15 cellular contexts compared by ENCODE assay signal in the genomic region with DNA sequence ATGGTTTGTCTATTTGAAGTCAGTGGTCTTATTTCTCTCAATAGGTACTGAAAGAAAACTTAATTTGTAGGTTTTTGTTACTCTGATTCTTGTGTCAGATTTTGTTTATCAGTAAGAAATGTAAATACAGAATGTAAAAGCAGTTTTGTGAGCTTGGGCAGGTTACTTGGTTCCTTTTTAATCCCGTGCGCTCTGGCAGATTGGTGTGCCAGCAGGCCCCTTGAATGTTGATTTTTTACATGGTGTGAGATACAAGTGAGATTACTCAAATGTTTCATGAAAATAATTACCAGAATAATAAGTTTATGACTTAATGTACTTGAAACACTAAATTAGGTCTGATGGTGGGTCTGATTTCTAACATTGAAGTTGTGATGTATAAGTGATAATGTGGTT. TPM values are rescaled to one million over a fixed set of nuclear protein-coding genes. Genes with fewer than 3 reads are reported as not detected.
DNase-seq lines count a peak whose midpoint lies in the region; ATAC-seq and TF ChIP-seq lines count a peak whose summit lies in the region.
"Had no signal": no experiment of that assay in that cellular context is flagged by ENCODE, and none has a peak within 500 bp of the region (broad histone marks: within the 10 kb centered on the region; RNA-seq: fewer than 3 reads in every experiment).

No MANE protein-coding gene starts in this region.

- no peaks in the 10 kb centered on the region for H3K9me2 ChIP-seq in GM23338 (ENCODE audit: insufficient read depth)

- TF ChIP-seq CTCF in GM23338 (conservative IDR thresholded peaks at IDR 0.05; ENCODE audit: low read depth in 2 of 2) = no peak
- no peak for TF ChIP-seq CTCF in activated B cell treated with CpG ODN at 0.5 μM for 24 hours (IDR thresholded peaks at IDR 0.05)

- H3K79me2 ChIP-seq in GM23338 (replicated peaks; ENCODE audit: insufficient read depth) = no peaks in the 10 kb centered on the region

- DNase-seq in activated CD4-positive, alpha-beta T cell treated with anti-CD3 and anti-CD28 coated beads for 36 hours = no peak
- DNase-seq in activated CD4-positive, alpha-beta T cell treated with anti-CD3 and anti-CD28 coated beads, Interleukin-2, amount 50 U/mL, for 48 hours = no peak
- DNase-seq in GM23338 (ENCODE audit: low spot score) (no peak), activated B cell treated with CpG ODN at 0.5 μM for 24 hours (no peak), AG08395 (ENCODE audit: low spot score) (no peak), NCI-H524 (lab: John Stamatoyannopoulos, UW) (no peak)
- DNase-seq in naive thymus-derived CD4-positive, alpha-beta T cell = no peak
- DNase-seq: activated CD4-positive, CD25-positive, alpha-beta regulatory T cell; DND-41; mesendoderm; NCI-H1092; NCI-H226; ovary had no signal

- H2AFZ ChIP-seq in GM23338 = no peak overlapping the region

- POLR2A ChIA-PET in activated CD4-positive, alpha-beta T cell treated with anti-CD3 and anti-CD28 coated beads for 36 hours (lab: Charles Lee) = interaction anchor here (0.6 to 1.2 kb wide), 2 partner anchors 14 to 39 kb away, joined by 3 read pairs; no protein-coding TSS in a partner anchor
- POLR2A ChIA-PET in activated B cell treated with CpG ODN at 0.5 μM for 24 hours (lab: Charles Lee) = interaction anchor here (0.7 to 3.0 kb wide), 6 partner anchors 13 to 38 kb away, joined by 3 to 18 read pairs (median 4); a partner anchor contains a TSS
- POLR2A ChIA-PET in naive thymus-derived CD4-positive, alpha-beta T cell (lab: Charles Lee) = interaction anchor here (0.8 to 13.2 kb wide), 5 partner anchors 8 to 80 kb away, joined by 5 to 141 read pairs (median 5); a partner anchor contains a TSS

- H3K4me3 ChIP-seq in GM23338 = no peak overlapping the region
- H3K4me3 ChIP-seq in naive thymus-derived CD4-positive, alpha-beta T cell (ENCODE audit: low read length) = no peak overlapping the region
- H3K4me3 ChIP-seq: gastroesophageal sphincter, ovary had no signal

- peaks cover 9% of the 10 kb centered on the region; the same call in 1 of the 2 replicates for H3K36me3 ChIP-seq in GM23338 (ENCODE audit: insufficient read depth)
- peaks cover 5 to 48% (median 29%) of the 10 kb centered on the region in 3 experiments for H3K36me3 ChIP-seq in naive thymus-derived CD4-positive, alpha-beta T cell (ENCODE audit: control insufficient read depth in 2 of 3, insufficient read depth in 3 of 3, low read length in 3 of 3)
- H3K36me3 ChIP-seq: ovary had no signal

- H3K27ac ChIP-seq in GM23338 (ENCODE audit: low read depth) = peak overlapping the region; percentile 67
- H3K27ac ChIP-seq in naive thymus-derived CD4-positive, alpha-beta T cell (ENCODE audit: low read depth, low read length) = no peak overlapping the region
- H3K27ac ChIP-seq: ovary had no signal

- CTCF ChIA-PET in activated CD4-positive, alpha-beta T cell treated with anti-CD3 and anti-CD28 coated beads for 36 hours (lab: Charles Lee) = interaction anchor here (0.8 to 1.4 kb wide), 6 partner anchors 9 to 110 kb away, joined by 3 to 5 read pairs (median 3); a partner anchor contains a TSS
- CTCF ChIA-PET in activated B cell treated with CpG ODN at 0.5 μM for 24 hours (lab: Charles Lee) = interaction anchor here (0.6 to 2.3 kb wide), 2 partner anchors 27 to 61 kb away, joined by 3 to 7 read pairs; no protein-coding TSS in a partner anchor
- CTCF ChIA-PET in naive thymus-derived CD4-positive, alpha-beta T cell (lab: Charles Lee) = interaction anchor here (1.1 kb wide), 1 partner anchor 17 kb away, joined by 3 read pairs; no protein-coding TSS in a partner anchor

- H3F3A ChIP-seq in GM23338 (replicated peaks; ENCODE audit: low read depth) = no peaks in the 10 kb centered on the region; the same call in 1 of the 2 replicates

- H4K20me1 ChIP-seq in GM23338 (replicated peaks; ENCODE audit: insufficient read depth) = peaks cover 2% of the 10 kb centered on the region; the same call in 1 of the 2 replicates

- no peak overlapping the region for H3K4me2 ChIP-seq in GM23338

- no peaks in the 10 kb centered on the region for H3K27me3 Mint-ChIP-seq in activated CD4-positive, alpha-beta T cell treated with anti-CD3 and anti-CD28 coated beads for 36 hours
- H3K27me3 Mint-ChIP-seq in GM23338 (ENCODE audit: insufficient read depth, low read depth, poor library complexity) = peaks cover 13% of the 10 kb centered on the region
- H3K27me3 Mint-ChIP-seq in activated B cell treated with CpG ODN at 0.5 μM for 24 hours = no peaks in the 10 kb centered on the region
- no peaks in the 10 kb centered on the region for H3K27me3 Mint-ChIP-seq in naive thymus-derived CD4-positive, alpha-beta T cell

- H3K9me3 Mint-ChIP-seq in activated CD4-positive, alpha-beta T cell treated with anti-CD3 and anti-CD28 coated beads for 36 hours (ENCODE audit: low read depth) = no peaks in the 10 kb centered on the region
- H3K9me3 Mint-ChIP-seq in GM23338 = no peaks in the 10 kb centered on the region; the same call in 2 of the 3 replicates
- H3K9me3 Mint-ChIP-seq in activated B cell treated with CpG ODN at 0.5 μM for 24 hours = no peaks in the 10 kb centered on the region
- peaks cover 0 to 3% (median 0%) of the 10 kb centered on the region in 11 donors for H3K9me3 Mint-ChIP-seq in naive thymus-derived CD4-positive, alpha-beta T cell

- peaks cover 9% of the 10 kb centered on the region for H3K4me1 ChIP-seq in GM23338 (ENCODE audit: insufficient read depth)
- no peaks in the 10 kb centered on the region for H3K4me1 ChIP-seq in naive thymus-derived CD4-positive, alpha-beta T cell (ENCODE audit: control insufficient read depth in 2 of 2, insufficient read depth in 2 of 2, low read length in 2 of 2)

- no peak for ATAC-seq in activated CD4-positive, alpha-beta T cell treated with anti-CD3 and anti-CD28 coated beads for 36 hours
- ATAC-seq in GM23338 (no peak), activated B cell treated with CpG ODN at 0.5 μM for 24 hours (ENCODE audit: low read depth) (no peak), GM21515 (IDR thresholded peaks at IDR 0.05; ENCODE audit: unreplicated experiment) (no peak)
- no peak for ATAC-seq in naive thymus-derived CD4-positive, alpha-beta T cell
- ATAC-seq: gastroesophageal sphincter had no signal

- H3K27ac Mint-ChIP-seq in activated CD4-positive, alpha-beta T cell treated with anti-CD3 and anti-CD28 coated beads for 36 hours = peak overlapping the region; percentile 61
- H3K27ac Mint-ChIP-seq in GM23338 (no peak overlapping the region), activated B cell treated with CpG ODN at 0.5 μM for 24 hours (peak overlapping the region; percentile 22)
- peak overlapping the region in 5 of 9 donors; percentile 19 to 73 (median 25) for H3K27ac Mint-ChIP-seq in naive thymus-derived CD4-positive, alpha-beta T cell

- H3K4me3 Mint-ChIP-seq in activated CD4-positive, alpha-beta T cell treated with anti-CD3 and anti-CD28 coated beads for 36 hours = no peak overlapping the region
- H3K4me3 Mint-ChIP-seq in GM23338 = no peak overlapping the region
- H3K4me3 Mint-ChIP-seq in activated B cell treated with CpG ODN at 0.5 μM for 24 hours = no peak overlapping the region
- H3K4me3 Mint-ChIP-seq in naive thymus-derived CD4-positive, alpha-beta T cell = peak overlapping the region in 1 of 10 donors; percentile 27

- H3K27me3 ChIP-seq in GM23338 (ENCODE audit: insufficient read depth) = no peaks in the 10 kb centered on the region
- no peaks in the 10 kb centered on the region for H3K27me3 ChIP-seq in naive thymus-derived CD4-positive, alpha-beta T cell (ENCODE audit: control insufficient read depth in 2 of 2, insufficient read depth in 2 of 2, low read length in 2 of 2)
- H3K27me3 ChIP-seq: gastroesophageal sphincter, ovary had no signal

- H3K4me1 Mint-ChIP-seq in activated CD4-positive, alpha-beta T cell treated with anti-CD3 and anti-CD28 coated beads for 36 hours = peaks cover 41% of the 10 kb centered on the region
- H3K4me1 Mint-ChIP-seq in GM23338 (peaks cover 20% of the 10 kb centered on the region; the same call in 2 of the 3 replicates), activated B cell treated with CpG ODN at 0.5 μM for 24 hours (peaks cover 24% of the 10 kb centered on the region)
- H3K4me1 Mint-ChIP-seq in naive thymus-derived CD4-positive, alpha-beta T cell = peaks cover 20 to 62% (median 51%) of the 10 kb centered on the region in 7 donors

- peaks cover 59% of the 10 kb centered on the region for H3K36me3 Mint-ChIP-seq in activated CD4-positive, alpha-beta T cell treated with anti-CD3 and anti-CD28 coated beads for 36 hours (ENCODE audit: low read depth)
- H3K36me3 Mint-ChIP-seq in GM23338 (ENCODE audit: low read depth) (peaks cover 37% of the 10 kb centered on the region), activated B cell treated with CpG ODN at 0.5 μM for 24 hours (ENCODE audit: low read depth) (peaks cover 76% of the 10 kb centered on the region)
- peaks cover 8 to 44% (median 37%) of the 10 kb centered on the region in 5 donors for H3K36me3 Mint-ChIP-seq in naive thymus-derived CD4-positive, alpha-beta T cell

- no peaks in the 10 kb centered on the region for H3K9me3 ChIP-seq in naive thymus-derived CD4-positive, alpha-beta T cell (ENCODE audit: control insufficient read depth in 2 of 3, low read length in 3 of 3)
- H3K9me3 ChIP-seq: gastroesophageal sphincter, ovary had no signal

- intact Hi-C loops in activated CD4-positive, alpha-beta T cell treated with anti-CD3 and anti-CD28 coated beads for 36 hours (cut with DNase I, micrococcal nuclease) = loop anchor here in 1 of 2 experiments (5.0 kb wide), 1 partner anchor 71 kb away; no protein-coding TSS in a partner anchor
- intact Hi-C loops in activated B cell treated with CpG ODN at 0.5 μM for 24 hours (cut with micrococcal nuclease) = loop anchor here (1.0 to 5.0 kb wide), 2 partner anchors 10 to 36 kb away; a partner anchor contains a TSS
- intact Hi-C loops in naive thymus-derived CD4-positive, alpha-beta T cell (cut with micrococcal nuclease) = loop anchor here (5.0 kb wide), 2 partner anchors 36 to 64 kb away; a partner anchor contains a TSS

RNA-seq across cellular contexts. Expression of a gene that starts 13.4 kb away (rescaled TPM):
- total RNA-seq in activated CD4-positive, alpha-beta T cell treated with anti-CD3 and anti-CD28 coated beads for 36 hours = 100 to 1,000 TPM; 200 to 290 TPM
- total RNA-seq in GM23338 (2014; rRNA removed; shearing (Covaris generic)) = 151 and 158 TPM in 2 replicates
- polyA plus RNA-seq in GM23338 (2016; fragmentation: Nextera tagmentation; extraction: Ambion mirVana) = 290 and 376 TPM in 2 replicates
- 254 and 275 TPM in 2 replicates for total RNA-seq in activated B cell treated with CpG ODN at 0.5 μM for 24 hours
- 100 to 1,000 TPM; 151 to 311 (median 184) TPM for total RNA-seq in naive thymus-derived CD4-positive, alpha-beta T cell
- polyA plus RNA-seq in naive thymus-derived CD4-positive, alpha-beta T cell = 10 to 100 TPM; 53.3 to 69.0 TPM

RNA-seq across cellular contexts. Expression of a gene that starts 38.6 kb away (rescaled TPM):
- total RNA-seq in activated CD4-positive, alpha-beta T cell treated with anti-CD3 and anti-CD28 coated beads for 36 hours = 10 to 100 TPM; 56.6 to 81.5 TPM
- total RNA-seq in GM23338 (2014; rRNA removed; shearing (Covaris generic)) = 28.0 and 35.0 TPM in 2 replicates
- polyA plus RNA-seq in GM23338 (2016; fragmentation: Nextera tagmentation; extraction: Ambion mirVana) = 37.8 and 39.1 TPM in 2 replicates
- total RNA-seq in activated B cell treated with CpG ODN at 0.5 μM for 24 hours = 79.1 and 89.3 TPM in 2 replicates
- total RNA-seq in naive thymus-derived CD4-positive, alpha-beta T cell = 10 to 100 TPM; 58.9 to 99.6 (median 74.7) TPM
- polyA plus RNA-seq in naive thymus-derived CD4-positive, alpha-beta T cell = 10 to 100 TPM; 67.4 to 98.5 TPM
